Comparison of ENCODE assay signal across 8 cellular contexts in the genomic region with DNA sequence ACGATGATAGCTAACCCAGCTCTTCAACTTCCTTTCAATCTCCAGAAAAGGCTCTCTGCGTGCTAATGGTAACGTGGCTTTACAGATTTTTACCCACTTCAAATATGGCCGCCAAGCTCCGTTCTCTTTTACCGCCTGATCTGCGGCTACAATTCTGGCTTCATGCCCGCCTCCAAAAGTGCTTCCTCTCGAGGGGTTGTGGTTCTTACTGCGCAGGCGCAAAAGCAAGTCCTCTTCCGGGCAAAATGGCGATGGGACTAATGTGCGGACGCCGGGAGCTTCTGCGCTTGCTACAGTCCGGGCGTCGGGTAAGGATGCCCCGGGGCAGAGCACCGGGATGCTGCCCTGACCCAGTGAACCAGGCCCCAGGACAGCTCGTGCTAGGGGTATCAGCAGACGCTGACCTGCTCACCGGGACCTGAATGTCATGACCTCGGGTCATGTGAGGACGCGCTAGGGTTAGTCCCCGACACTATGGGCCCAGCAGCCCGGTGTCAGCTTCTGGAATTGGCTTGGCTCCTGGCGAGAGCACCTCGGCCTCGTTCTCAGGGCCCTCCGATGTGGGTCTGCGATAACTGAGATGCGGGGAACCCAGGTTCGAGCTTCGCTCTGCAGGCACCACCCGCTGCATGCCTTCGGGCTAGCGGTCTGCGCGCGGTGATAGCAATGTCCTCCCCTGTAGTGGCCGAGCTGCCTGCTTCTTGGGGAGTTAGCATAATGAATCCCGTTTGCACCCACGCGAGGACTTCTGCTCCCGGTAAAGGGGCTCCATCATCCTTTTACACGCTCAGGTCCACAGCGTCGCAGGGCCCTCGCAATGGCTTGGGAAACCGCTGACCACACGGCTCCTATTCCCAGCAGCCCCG. TPM values are rescaled to one million over a fixed set of nuclear protein-coding genes. Genes with fewer than 3 reads are reported as not detected.
DNase-seq lines count a peak whose midpoint lies in the region; ATAC-seq, FAIRE-seq and TF ChIP-seq lines count a peak whose summit lies in the region.

OXA1L (plus strand) TSS at position 232 of the 866 bp plus-strand sequence; CDS start at position 246, 14 bp downstream.

- peak; percentile 95 to 99 (median 99) for DNase-seq in NCI-H1417 (lab: John Stamatoyannopoulos, UW)
- DNase-seq in SW 1271 (lab: John Stamatoyannopoulos, UW), result peak; percentile 87 to 97
- peak; percentile 91 for DNase-seq in activated naive CD8-positive, alpha-beta T cell treated with anti-CD3 and anti-CD28 coated beads, Interleukin-2, amount 50 U/mL, for 16 hours (ENCODE audit: low read depth, low spot score)
- peak; percentile 98 for DNase-seq in Right ventricle myocardium superior
- peak; percentile 96 to 99 (median 98) for DNase-seq in pancreas
- DNase-seq in tibial artery, result peak; percentile 97 to 99

- H3K4me3 ChIP-seq in GM08714 (ENCODE audit: low read length) (peak within 1 kb of the TSS; percentile 85), pancreas (peak within 1 kb of the TSS; percentile 60 to 79 (median 68)), tibial artery (peak within 1 kb of the TSS; percentile 73 to 83)

- H3K9me3 ChIP-seq in pancreas (no peaks in the 10 kb centered on the region), tibial artery (peaks cover 0 to 6% (median 0%) of the 10 kb centered on the region in 3 donors)

- ATAC-seq in HG02623 (IDR thresholded peaks at IDR 0.05; ENCODE audit: unreplicated experiment) (peak; percentile 74), Right ventricle myocardium superior (ENCODE audit: poor library complexity) (peak; percentile 95), pancreas (peak; percentile 94 to 98 (median 96))

- no peak for TF ChIP-seq CTCF in pancreas (IDR thresholded peaks at IDR 0.05)
- no peak for TF ChIP-seq CTCF in tibial artery (IDR thresholded peaks at IDR 0.05)

- intact Hi-C loops in Right ventricle myocardium superior (cut with DNase I) (no loop called here), pancreas (cut with DNase I) (no loop called here), tibial artery (cut with DNase I; ENCODE audit: low total_unique reads) (loop anchor here (10.0 kb wide), 1 partner anchor 68 kb away; the partner anchor contains the start of gene MMP14)

- peaks cover 0 to 9% (median 8%) of the 10 kb centered on the region in 3 donors for H3K4me1 ChIP-seq in pancreas
- H3K4me1 ChIP-seq in tibial artery, result peaks cover 0 to 19% (median 15%) of the 10 kb centered on the region in 4 donors

- H3K36me3 ChIP-seq in pancreas, result peaks cover 0 to 24% (median 21%) of the 10 kb centered on the region in 3 donors
- peaks cover 34 to 38% (median 37%) of the 10 kb centered on the region in 3 donors for H3K36me3 ChIP-seq in tibial artery

- WGBS in pancreas, 2 donors, result 0% methylated on average over 56 of the region's 56 CpGs

- no peaks in the 10 kb centered on the region for H3K27me3 ChIP-seq in pancreas
- H3K27me3 ChIP-seq in tibial artery, result no peaks in the 10 kb centered on the region

- peak within 1 kb of the TSS; percentile 53 to 77 (median 60) for H3K27ac ChIP-seq in pancreas
- H3K27ac ChIP-seq in tibial artery, result peak within 1 kb of the TSS; percentile 74 to 88

- FAIRE-seq in pancreas (lab: Jason Lieb, UNC), result peak; percentile 88

RNA-seq across cellular contexts. Expression of gene OXA1L, which starts in this region (rescaled TPM):
- total RNA-seq in Right ventricle myocardium superior, result 164 TPM
- 10 to 100 TPM; 48.1 to 76.2 (median 53.2) TPM for total RNA-seq in pancreas
- 10 to 100 TPM; 56.7 to 91.2 TPM for polyA plus RNA-seq in pancreas

Comparison
In these comparisons a context has a peak if more than half of its experiments do, and no peak if none do; other contexts are left out.
1. Peak in every context shown above with its lines: DNase-seq, ATAC-seq, H3K4me3 ChIP-seq and H3K27ac ChIP-seq.